14 cellular contexts compared by ENCODE assay signal in the genomic region with DNA sequence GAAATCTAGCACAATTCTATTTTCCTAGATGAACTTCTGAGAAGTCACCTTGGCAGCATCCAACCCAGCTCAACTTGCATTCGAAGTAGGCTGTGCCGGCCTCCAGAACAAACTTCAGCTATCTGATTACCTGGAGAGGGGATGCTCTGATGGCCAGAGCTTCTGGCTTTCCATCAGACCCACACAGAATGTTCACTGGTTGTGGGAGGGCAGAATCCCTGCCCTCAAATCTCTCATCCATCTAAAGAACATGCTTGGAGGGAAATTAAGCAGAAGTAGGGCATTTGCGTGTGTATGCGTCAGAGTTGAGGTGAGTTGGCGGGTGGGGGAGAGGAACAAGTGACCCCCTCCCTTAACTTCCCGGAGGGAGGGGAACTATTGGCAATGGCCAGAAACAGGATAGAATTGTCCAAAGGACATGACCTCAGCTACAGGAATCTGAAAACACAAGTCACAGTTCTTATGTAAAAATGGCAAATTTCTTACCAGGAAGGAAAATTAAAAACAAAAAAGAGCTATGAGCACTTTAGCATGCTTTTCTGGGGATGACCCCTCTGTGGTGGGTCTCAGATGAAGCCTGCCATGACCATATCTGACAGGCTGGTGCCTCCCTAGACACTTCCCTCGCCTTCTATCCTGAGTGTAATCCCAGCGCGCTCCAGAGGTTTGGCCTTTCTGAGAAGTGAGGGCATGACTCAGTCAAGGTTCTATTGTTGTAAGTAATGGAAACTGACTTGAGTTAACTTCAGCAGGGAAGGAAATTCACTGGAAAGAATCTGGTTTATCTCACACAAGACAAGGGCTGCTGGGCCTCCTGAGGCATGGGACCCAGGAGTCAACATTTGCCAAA.
A peak's percentile ranks its signal among the peaks of the same experiment; 100 is the strongest.
DNase-seq lines count a peak whose midpoint lies in the region; TF ChIP-seq lines count a peak whose summit lies in the region.
"Had no signal": no experiment of that assay in that cellular context is flagged by ENCODE, and none has a peak within 500 bp of the region (broad histone marks: within the 10 kb centered on the region; RNA-seq: fewer than 3 reads in every experiment).

No MANE protein-coding gene starts in this region.

- intact Hi-C loops in uterus (cut with DNase I; ENCODE audit: low total_unique reads) (no loop called here), Calu3 (cut with micrococcal nuclease; ENCODE audit: unreplicated experiment) (no loop called here)

- no peaks in the 10 kb centered on the region for H3K36me3 Mint-ChIP-seq in Calu3 (ENCODE audit: insufficient read depth, unreplicated experiment)

- no peak overlapping the region for H3K27ac Mint-ChIP-seq in Calu3 (ENCODE audit: unreplicated experiment)
- H3K27ac Mint-ChIP-seq: progenitor cell of endocrine pancreas; T-helper 1 cell treated with Interleukin-12 subunit alpha and Interleukin-12 subunit beta and Interleukin-4 antibody, amounts not matched to agents 30 μg/mL and 1 μg/mL, for 36 hours had no signal

- H3K4me3 ChIP-seq in fibroblast of the aortic adventitia (ENCODE audit: low read depth, low read length) (no peak overlapping the region), uterus (no peak overlapping the region)

- H3K4me1 Mint-ChIP-seq in Calu3 (ENCODE audit: low read depth, unreplicated experiment): no peaks in the 10 kb centered on the region

- H3K36me3 ChIP-seq in uterus: no peaks in the 10 kb centered on the region

- TF ChIP-seq CTCF in fibroblast of the aortic adventitia (IDR thresholded peaks at IDR 0.05; ENCODE audit: insufficient read depth, low read length) (peak; percentile 41), uterus (IDR thresholded peaks at IDR 0.05) (peak in 3 of 4 experiments; percentile 5 to 31 (median 24)), Calu3 (IDR thresholded peaks at IDR 0.05; ENCODE audit: unreplicated experiment) (no peak)

- no peaks in the 10 kb centered on the region for H3K9me3 ChIP-seq in uterus

- TF ChIP-seq POLR2A in uterus (IDR thresholded peaks at IDR 0.05): no peak

- peaks cover 88% of the 10 kb centered on the region for H3K27me3 Mint-ChIP-seq in Calu3 (ENCODE audit: unreplicated experiment)

- BruUV-seq in Calu3 (replicated peaks; lab: Mats Ljungman, UMichigan): no TSS peak

- H3K4me3 Mint-ChIP-seq in Calu3 (ENCODE audit: low read depth, unreplicated experiment): no peak overlapping the region
- H3K4me3 Mint-ChIP-seq: T-helper 1 cell treated with Interleukin-12 subunit alpha and Interleukin-12 subunit beta and Interleukin-4 antibody, amounts not matched to agents 30 μg/mL and 1 μg/mL, for 36 hours had no signal

- CTCF ChIA-PET in Calu3 (lab: Charles Lee): interaction anchor here (1.6 kb wide), 1 partner anchor 23 kb away, joined by 3 read pairs; no protein-coding TSS in a partner anchor

- peaks cover 0 to 13% of the 10 kb centered on the region in 2 donors for H3K4me1 ChIP-seq in uterus

- H3K27ac ChIP-seq in uterus: peak overlapping the region; percentile 84 to 87

- H3K27me3 ChIP-seq in uterus: no peaks in the 10 kb centered on the region

- no peaks in the 10 kb centered on the region for H3K9me3 Mint-ChIP-seq in Calu3 (ENCODE audit: low read depth, unreplicated experiment)
- H3K9me3 Mint-ChIP-seq: T-helper 1 cell treated with Interleukin-12 subunit alpha and Interleukin-12 subunit beta and Interleukin-4 antibody, amounts not matched to agents 30 μg/mL and 1 μg/mL, for 36 hours had no signal

- DNase-seq in amniotic epithelial cell (ENCODE audit: low read depth) (peak; percentile 96), fibroblast of the aortic adventitia (ENCODE audit: low read depth) (peak; percentile 98), mucosa of gallbladder (ENCODE audit: low spot score) (peak; percentile 6), uterus (peak; percentile 72 to 86), DMS153 treated with DMSO at 0.1 percent for 48 hours (lab: John Stamatoyannopoulos, UW; ENCODE audit: unreplicated experiment) (no peak), DMS79 (lab: John Stamatoyannopoulos, UW) (no peak), Calu3 (no peak)
- DNase-seq: activated CD4-positive, alpha-beta T cell treated with anti-CD3 and anti-CD28 coated beads, Interleukin-2, amount 50 U/mL, for 1 hour; central memory CD4-positive, alpha-beta T cell; Karpas-422; NCI-H187 treated with DMSO at 0.1 percent for 48 hours; NCI-H526 treated with DMSO at 0.1 percent for 48 hours had no signal

Comparison
In these comparisons a context has a peak if more than half of its experiments do, and no peak if none do; other contexts are left out.
1. DNase-seq: peak in amniotic epithelial cell (single experiment), fibroblast of the aortic adventitia (single experiment), mucosa of gallbladder (single experiment) and uterus (2 of 2); none in DMS153 treated with DMSO at 0.1 percent for 48 hours (single experiment), DMS79 (single experiment) and Calu3 (single experiment).